In the genomic region with DNA sequence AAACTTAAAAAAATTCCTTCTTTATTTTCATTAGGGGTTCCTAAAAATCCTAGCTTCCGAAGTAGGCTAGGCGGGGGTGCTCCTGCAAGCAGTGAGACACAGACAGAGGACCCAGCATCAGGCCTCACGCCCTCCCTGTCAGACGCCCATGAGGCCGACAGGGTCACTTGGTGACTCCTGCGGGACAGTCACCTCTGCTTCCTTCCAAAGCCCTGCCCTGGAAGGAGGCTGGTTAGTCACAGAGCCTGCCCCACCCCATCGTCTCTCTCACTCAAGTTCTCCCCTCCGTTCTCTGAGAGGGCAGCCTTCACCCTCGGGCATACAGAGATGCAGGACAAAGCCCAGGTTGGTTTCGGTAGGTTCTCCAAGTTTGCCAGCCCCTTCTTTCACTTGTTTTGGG, we compare ENCODE assay signal across 11 cellular contexts. TPM values are rescaled to one million over a fixed set of nuclear protein-coding genes. Genes with fewer than 3 reads are reported as not detected.
DNase-seq lines count a peak whose midpoint lies in the region; ATAC-seq and TF ChIP-seq lines count a peak whose summit lies in the region.
"Had no signal": no experiment of that assay in that cellular context is flagged by ENCODE, and none has a peak within 500 bp of the region (broad histone marks: within the 10 kb centered on the region; RNA-seq: fewer than 3 reads in every experiment).

No MANE protein-coding gene starts in this region.

- peaks cover 49% of the 10 kb centered on the region for H3K79me2 ChIP-seq in Karpas-422 (ENCODE audit: low read length)
- no peaks in the 10 kb centered on the region for H3K79me2 ChIP-seq in parathyroid adenoma

- H3K9me3 ChIP-seq in CD4-positive, CD25-positive, alpha-beta regulatory T cell (ENCODE audit: control insufficient read depth in 2 of 2, low read length in 2 of 2): no peaks in the 10 kb centered on the region
- H3K9me3 ChIP-seq in Karpas-422 (ENCODE audit: low read length): no peaks in the 10 kb centered on the region
- H3K9me3 ChIP-seq in parathyroid adenoma (ENCODE audit: control insufficient read depth, low read length): no peaks in the 10 kb centered on the region

- peaks cover 5% of the 10 kb centered on the region for H3K36me3 Mint-ChIP-seq in CD4-positive, CD25-positive, alpha-beta regulatory T cell
- H3K36me3 Mint-ChIP-seq in effector memory CD8-positive, alpha-beta T cell (ENCODE audit: insufficient read depth): peaks cover 39% of the 10 kb centered on the region

- no peaks in the 10 kb centered on the region for H3K36me3 ChIP-seq in CD4-positive, CD25-positive, alpha-beta regulatory T cell (ENCODE audit: control insufficient read depth, insufficient read depth, low read length)
- H3K36me3 ChIP-seq in Karpas-422 (ENCODE audit: insufficient read depth, low read length) (no peaks in the 10 kb centered on the region), parathyroid adenoma (ENCODE audit: control insufficient read depth, insufficient read depth, low read length) (no peaks in the 10 kb centered on the region)

- no peak for TF ChIP-seq CTCF in parathyroid adenoma (IDR thresholded peaks at IDR 0.05)

- no peak overlapping the region for H3K9ac ChIP-seq in Karpas-422 (ENCODE audit: low read length)
- H3K9ac ChIP-seq in parathyroid adenoma: no peak overlapping the region

- H3K4me3 Mint-ChIP-seq in CD4-positive, CD25-positive, alpha-beta regulatory T cell: peak overlapping the region in 1 of 4 donors; percentile 23
- H3K4me3 Mint-ChIP-seq in effector memory CD8-positive, alpha-beta T cell: peak overlapping the region in 1 of 2 donors; percentile 69
- H3K4me3 Mint-ChIP-seq: neural crest cell had no signal

- H3K9me3 Mint-ChIP-seq in CD4-positive, CD25-positive, alpha-beta regulatory T cell: no peaks in the 10 kb centered on the region
- no peaks in the 10 kb centered on the region for H3K9me3 Mint-ChIP-seq in effector memory CD8-positive, alpha-beta T cell
- H3K9me3 Mint-ChIP-seq: neural crest cell had no signal

- DNase-seq in CD4-positive, CD25-positive, alpha-beta regulatory T cell: no peak
- DNase-seq in Karpas-422 (no peak), NOMO-1 treated with dmso at 0.1 percent for 144 hours (lab: John Stamatoyannopoulos, UW; ENCODE audit: unreplicated experiment) (no peak), NCI-H510A treated with DMSO at 0.1 percent for 48 hours (lab: John Stamatoyannopoulos, UW) (no peak), DMS114 treated with DMSO at 0.1 percent for 48 hours (lab: John Stamatoyannopoulos, UW; ENCODE audit: unreplicated experiment) (no peak)
- DNase-seq in effector memory CD8-positive, alpha-beta T cell: no peak
- DNase-seq: GF-D8, NCI-H748 treated with DMSO at 0.1 percent for 48 hours had no signal

- H4K20me1 ChIP-seq in Karpas-422 (ENCODE audit: insufficient read depth, low read depth, low read length): no peaks in the 10 kb centered on the region

- H3K9me2 ChIP-seq in Karpas-422 (replicated peaks; ENCODE audit: insufficient read depth, low read length): no peaks in the 10 kb centered on the region

- ATAC-seq in CD4-positive, CD25-positive, alpha-beta regulatory T cell (ENCODE audit: low read depth in 2 of 2): no peak
- no peak for ATAC-seq in effector memory CD8-positive, alpha-beta T cell (replicated peaks)
- ATAC-seq in GM19397 (IDR thresholded peaks at IDR 0.05; ENCODE audit: unreplicated experiment): no peak

- peaks cover 52% of the 10 kb centered on the region for H3K4me1 ChIP-seq in CD4-positive, CD25-positive, alpha-beta regulatory T cell (ENCODE audit: control insufficient read depth, insufficient read depth, low read length, poor library complexity, severe bottlenecking)
- H3K4me1 ChIP-seq in Karpas-422 (ENCODE audit: low read length): peaks cover 38% of the 10 kb centered on the region
- H3K4me1 ChIP-seq in parathyroid adenoma: no peaks in the 10 kb centered on the region

- H3K27me3 ChIP-seq in CD4-positive, CD25-positive, alpha-beta regulatory T cell (ENCODE audit: control insufficient read depth, insufficient read depth, low read length): no peaks in the 10 kb centered on the region
- H3K27me3 ChIP-seq in Karpas-422 (ENCODE audit: low read length) (no peaks in the 10 kb centered on the region), parathyroid adenoma (ENCODE audit: control insufficient read depth, insufficient read depth, low read length) (no peaks in the 10 kb centered on the region)

- H3K27ac Mint-ChIP-seq in CD4-positive, CD25-positive, alpha-beta regulatory T cell: peak overlapping the region; percentile 95 to 99 (median 97)
- H3K27ac Mint-ChIP-seq in effector memory CD8-positive, alpha-beta T cell: peak overlapping the region; percentile 97 to 98

- H3K27ac ChIP-seq in CD4-positive, CD25-positive, alpha-beta regulatory T cell (ENCODE audit: insufficient read depth, low read length, poor library complexity, severe bottlenecking): peak overlapping the region; percentile 99
- H3K27ac ChIP-seq in Karpas-422 (ENCODE audit: low read length) (peak overlapping the region; percentile 82; the same call in 1 of the 2 replicates), parathyroid adenoma (peak overlapping the region; percentile 63)

- H3K4me2 ChIP-seq in Karpas-422 (ENCODE audit: low read depth, low read length, poor library complexity, severe bottlenecking): no peak overlapping the region
- H3K4me2 ChIP-seq in parathyroid adenoma (ENCODE audit: low read length): no peak overlapping the region

- H2AFZ ChIP-seq in Karpas-422 (ENCODE audit: low read length): no peak overlapping the region
- no peak overlapping the region for H2AFZ ChIP-seq in parathyroid adenoma

- H3K4me1 Mint-ChIP-seq in CD4-positive, CD25-positive, alpha-beta regulatory T cell: peaks cover 28 to 68% (median 48%) of the 10 kb centered on the region in 4 donors
- H3K4me1 Mint-ChIP-seq in effector memory CD8-positive, alpha-beta T cell (ENCODE audit: low read depth in 2 of 2): peaks cover 38 to 39% of the 10 kb centered on the region in 2 donors

- H3K27me3 Mint-ChIP-seq in CD4-positive, CD25-positive, alpha-beta regulatory T cell: no peaks in the 10 kb centered on the region
- no peaks in the 10 kb centered on the region for H3K27me3 Mint-ChIP-seq in effector memory CD8-positive, alpha-beta T cell

- no peak overlapping the region for H3K4me3 ChIP-seq in CD4-positive, CD25-positive, alpha-beta regulatory T cell (ENCODE audit: low read depth, low read length)
- H3K4me3 ChIP-seq in Karpas-422 (ENCODE audit: low read length) (no peak overlapping the region), parathyroid adenoma (ENCODE audit: low read depth, low read length) (no peak overlapping the region)

RNA-seq across cellular contexts. Expression of a gene that starts 38.6 kb away (rescaled TPM):
- total RNA-seq in CD4-positive, CD25-positive, alpha-beta regulatory T cell: 57.8 TPM
- 10 to 100 TPM in 3 of 4 donors, 1 to 10 TPM in 1; 9.3 to 14.2 (median 13.5) TPM for polyA plus RNA-seq in CD4-positive, CD25-positive, alpha-beta regulatory T cell
- total RNA-seq in Karpas-422 (2014; rRNA removed; shearing (Covaris generic); ENCODE audit: low replicate concordance): 19.9 and 20.4 TPM in 2 replicates

RNA-seq across cellular contexts. Expression of a gene that starts 39.9 kb away (rescaled TPM):
- total RNA-seq in CD4-positive, CD25-positive, alpha-beta regulatory T cell: 2.7 TPM
- under 1 TPM in 1 of 4 donors, not detected in 3; 0.26 TPM for polyA plus RNA-seq in CD4-positive, CD25-positive, alpha-beta regulatory T cell
- 0.11 and 0.22 TPM in 2 replicates for total RNA-seq in Karpas-422 (2014; rRNA removed; shearing (Covaris generic); ENCODE audit: low replicate concordance)
